In the genomic region with DNA sequence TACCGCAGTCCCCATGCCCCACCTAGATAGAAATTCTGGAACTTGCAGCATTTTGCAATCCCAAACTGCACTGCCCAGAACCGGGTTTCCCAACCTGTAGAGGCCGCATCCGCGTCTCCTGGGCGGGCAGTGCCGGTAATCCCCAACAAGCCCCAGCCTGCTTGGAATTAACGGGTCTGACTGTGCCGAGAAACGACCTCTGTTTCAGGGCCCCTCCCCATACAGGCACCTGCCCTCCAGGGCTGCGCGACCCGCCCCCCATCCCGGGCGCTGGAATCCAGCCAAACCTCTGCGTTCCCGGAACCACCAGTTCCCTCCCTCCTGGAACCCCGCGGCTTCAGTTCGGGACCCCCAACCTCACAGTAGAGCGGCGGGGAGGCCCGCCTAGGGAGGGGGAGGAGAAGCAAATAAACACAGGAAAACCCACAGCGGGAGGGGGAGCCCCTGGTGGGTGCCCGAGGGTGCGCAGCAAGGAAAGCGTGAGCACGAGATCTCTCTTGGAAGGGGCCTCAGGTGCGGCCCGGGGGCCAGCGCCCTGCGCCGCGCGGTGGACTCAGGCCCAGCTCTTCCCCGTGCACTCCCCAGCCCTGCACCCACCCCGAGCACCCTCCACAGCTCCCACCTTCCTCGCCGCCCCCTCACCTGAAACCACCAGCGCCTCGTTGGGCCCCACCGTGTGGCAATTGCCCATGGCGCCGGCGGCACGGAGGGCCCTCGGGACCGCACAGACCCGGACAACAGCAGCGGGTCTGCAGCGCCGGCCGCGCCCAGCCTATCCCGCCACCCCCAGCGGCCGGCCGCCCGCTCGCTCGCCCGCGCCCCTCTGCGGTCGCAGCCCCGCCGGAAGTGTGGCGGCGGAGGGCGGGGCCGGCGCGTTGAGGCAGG, we compare ENCODE assay signal across 1 cellular context.
TF ChIP-seq lines count a peak whose summit lies in the region.

A gene with protein sequence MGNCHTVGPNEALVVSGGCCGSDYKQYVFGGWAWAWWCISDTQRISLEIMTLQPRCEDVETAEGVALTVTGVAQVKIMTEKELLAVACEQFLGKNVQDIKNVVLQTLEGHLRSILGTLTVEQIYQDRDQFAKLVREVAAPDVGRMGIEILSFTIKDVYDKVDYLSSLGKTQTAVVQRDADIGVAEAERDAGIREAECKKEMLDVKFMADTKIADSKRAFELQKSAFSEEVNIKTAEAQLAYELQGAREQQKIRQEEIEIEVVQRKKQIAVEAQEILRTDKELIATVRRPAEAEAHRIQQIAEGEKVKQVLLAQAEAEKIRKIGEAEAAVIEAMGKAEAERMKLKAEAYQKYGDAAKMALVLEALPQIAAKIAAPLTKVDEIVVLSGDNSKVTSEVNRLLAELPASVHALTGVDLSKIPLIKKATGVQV (minus strand): TSS at position 850 of the 885 bp plus-strand sequence. CDS start 159 bp downstream, at position 691.

TF ChIP-seq in K562, 482 proteins besides CTCF, POLR2A, EP300 and RAD21 (continued from another document and continues in another):
- TF ChIP-seq CEBPZ (IDR thresholded peaks at IDR 0.05; ENCODE audit: borderline replicate concordance, low read depth, low read length) = no peak
- TF ChIP-seq ZFP36 (IDR thresholded peaks at IDR 0.05; ENCODE audit: low read depth, low read length, partially characterized antibody) = no peak
- TF ChIP-seq ZBTB5 (IDR thresholded peaks at IDR 0.05) = no peak
- no peak for TF ChIP-seq MIER1 (IDR thresholded peaks at IDR 0.05; ENCODE audit: low read depth)
- TF ChIP-seq ZFP1 (CRISPR knock-in tag; IDR thresholded peaks at IDR 0.05) = no peak
- TF ChIP-seq SREBF2 (CRISPR knock-in tag; IDR thresholded peaks at IDR 0.05) = peak; percentile 92; the same call in 1 of the 2 replicates
- peak; percentile 15; the same call in 1 of the 2 replicates for TF ChIP-seq DPF2 (IDR thresholded peaks at IDR 0.05)
- no peak for TF ChIP-seq AFF4 (CRISPR knock-in tag; IDR thresholded peaks at IDR 0.05)
- TF ChIP-seq E2F3 (CRISPR knock-in tag; IDR thresholded peaks at IDR 0.05) = no peak
- TF ChIP-seq ZSCAN32 (CRISPR knock-in tag; IDR thresholded peaks at IDR 0.05) = no peak
- TF ChIP-seq TBP (optimal IDR thresholded peaks at IDR 0.05; ENCODE audit: low read depth, low read length) = no peak
- no peak for TF ChIP-seq TCF7 (IDR thresholded peaks at IDR 0.05; ENCODE audit: borderline replicate concordance)
- TF ChIP-seq ZKSCAN8 (CRISPR knock-in tag; IDR thresholded peaks at IDR 0.05) = no peak
- no peak for TF ChIP-seq NFATC3 (IDR thresholded peaks at IDR 0.05)
- TF ChIP-seq ARID2 (IDR thresholded peaks at IDR 0.05) = peak; percentile 24; the same call in 1 of the 2 replicates
- no peak for TF ChIP-seq EWSR1 (IDR thresholded peaks at IDR 0.05; ENCODE audit: borderline replicate concordance, low read depth, partially characterized antibody)
- TF ChIP-seq MTA2 (IDR thresholded peaks at IDR 0.05; ENCODE audit: low read depth) = no peak
- no peak for TF ChIP-seq ZNF586 (CRISPR knock-in tag; conservative IDR thresholded peaks at IDR 0.05)
- TF ChIP-seq HMG20A (CRISPR knock-in tag; conservative IDR thresholded peaks at IDR 0.05) = no peak
- TF ChIP-seq MYC (IDR thresholded peaks at IDR 0.05; ENCODE audit: low read depth, low read length) = peak; percentile 45
- TF ChIP-seq MYC (CRISPR knock-in tag; IDR thresholded peaks at IDR 0.05; ENCODE audit: borderline replicate concordance, low read depth) = peak; percentile 92
- TF ChIP-seq ZBTB11 (CRISPR knock-in tag; IDR thresholded peaks at IDR 0.05) = 0 out of 6 replicates have a peak, but pooled peaks of 1 of the 3 experiments have one; percentile 56
- TF ChIP-seq ZNF41 (CRISPR knock-in tag; conservative IDR thresholded peaks at IDR 0.05) = no peak; the same call in 1 of the 2 replicates
- 0 out of 2 replicates have a peak, but pooled peaks have one; percentile 7 for TF ChIP-seq JUND (IDR thresholded peaks at IDR 0.05; ENCODE audit: borderline replicate concordance, low read depth, low read length)
- TF ChIP-seq JUND (tag; IDR thresholded peaks at IDR 0.05; ENCODE audit: borderline replicate concordance, low read depth, low read length) = no peak; the same call in 2 of the 3 replicates
- TF ChIP-seq, protein P1, sequence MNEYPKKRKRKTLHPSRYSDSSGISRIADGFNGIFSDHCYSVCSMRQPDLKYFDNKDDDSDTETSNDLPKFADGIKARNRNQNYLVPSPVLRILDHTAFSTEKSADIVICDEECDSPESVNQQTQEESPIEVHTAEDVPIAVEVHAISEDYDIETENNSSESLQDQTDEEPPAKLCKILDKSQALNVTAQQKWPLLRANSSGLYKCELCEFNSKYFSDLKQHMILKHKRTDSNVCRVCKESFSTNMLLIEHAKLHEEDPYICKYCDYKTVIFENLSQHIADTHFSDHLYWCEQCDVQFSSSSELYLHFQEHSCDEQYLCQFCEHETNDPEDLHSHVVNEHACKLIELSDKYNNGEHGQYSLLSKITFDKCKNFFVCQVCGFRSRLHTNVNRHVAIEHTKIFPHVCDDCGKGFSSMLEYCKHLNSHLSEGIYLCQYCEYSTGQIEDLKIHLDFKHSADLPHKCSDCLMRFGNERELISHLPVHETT (CRISPR knock-in tag; conservative IDR thresholded peaks at IDR 0.05 in 1 of 2, IDR thresholded peaks at IDR 0.05 in 1 of 2) = 0 out of 4 replicates have a peak, but pooled peaks of 1 of the 2 experiments have one; percentile 24
- TF ChIP-seq NR1H2 (CRISPR knock-in tag; IDR thresholded peaks at IDR 0.05) = 0 out of 2 replicates have a peak, but pooled peaks have one; percentile 60
- TF ChIP-seq, protein P2, sequence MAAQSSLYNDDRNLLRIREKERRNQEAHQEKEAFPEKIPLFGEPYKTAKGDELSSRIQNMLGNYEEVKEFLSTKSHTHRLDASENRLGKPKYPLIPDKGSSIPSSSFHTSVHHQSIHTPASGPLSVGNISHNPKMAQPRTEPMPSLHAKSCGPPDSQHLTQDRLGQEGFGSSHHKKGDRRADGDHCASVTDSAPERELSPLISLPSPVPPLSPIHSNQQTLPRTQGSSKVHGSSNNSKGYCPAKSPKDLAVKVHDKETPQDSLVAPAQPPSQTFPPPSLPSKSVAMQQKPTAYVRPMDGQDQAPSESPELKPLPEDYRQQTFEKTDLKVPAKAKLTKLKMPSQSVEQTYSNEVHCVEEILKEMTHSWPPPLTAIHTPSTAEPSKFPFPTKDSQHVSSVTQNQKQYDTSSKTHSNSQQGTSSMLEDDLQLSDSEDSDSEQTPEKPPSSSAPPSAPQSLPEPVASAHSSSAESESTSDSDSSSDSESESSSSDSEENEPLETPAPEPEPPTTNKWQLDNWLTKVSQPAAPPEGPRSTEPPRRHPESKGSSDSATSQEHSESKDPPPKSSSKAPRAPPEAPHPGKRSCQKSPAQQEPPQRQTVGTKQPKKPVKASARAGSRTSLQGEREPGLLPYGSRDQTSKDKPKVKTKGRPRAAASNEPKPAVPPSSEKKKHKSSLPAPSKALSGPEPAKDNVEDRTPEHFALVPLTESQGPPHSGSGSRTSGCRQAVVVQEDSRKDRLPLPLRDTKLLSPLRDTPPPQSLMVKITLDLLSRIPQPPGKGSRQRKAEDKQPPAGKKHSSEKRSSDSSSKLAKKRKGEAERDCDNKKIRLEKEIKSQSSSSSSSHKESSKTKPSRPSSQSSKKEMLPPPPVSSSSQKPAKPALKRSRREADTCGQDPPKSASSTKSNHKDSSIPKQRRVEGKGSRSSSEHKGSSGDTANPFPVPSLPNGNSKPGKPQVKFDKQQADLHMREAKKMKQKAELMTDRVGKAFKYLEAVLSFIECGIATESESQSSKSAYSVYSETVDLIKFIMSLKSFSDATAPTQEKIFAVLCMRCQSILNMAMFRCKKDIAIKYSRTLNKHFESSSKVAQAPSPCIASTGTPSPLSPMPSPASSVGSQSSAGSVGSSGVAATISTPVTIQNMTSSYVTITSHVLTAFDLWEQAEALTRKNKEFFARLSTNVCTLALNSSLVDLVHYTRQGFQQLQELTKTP (IDR thresholded peaks at IDR 0.05; ENCODE audit: low read depth in 1 of 2, partially characterized antibody in 2 of 2) = no peak
- TF ChIP-seq ZNF436 (CRISPR knock-in tag; IDR thresholded peaks at IDR 0.05) = peak; percentile 68; the same call in 1 of the 2 replicates
- peak; percentile 62; the same call in 1 of the 2 replicates for TF ChIP-seq CEBPG (CRISPR knock-in tag; IDR thresholded peaks at IDR 0.05)
- TF ChIP-seq CEBPG (tag; conservative IDR thresholded peaks at IDR 0.05 in 1 of 2, IDR thresholded peaks at IDR 0.05 in 1 of 2) = peak; percentile 44 to 83; a peak in 3 of 4 replicates
- TF ChIP-seq ZNF133 (CRISPR knock-in tag; IDR thresholded peaks at IDR 0.05) = 0 out of 2 replicates have a peak, but pooled peaks have one; percentile 35
- peak; percentile 17; the same call in 1 of the 2 replicates for TF ChIP-seq RNF2 (IDR thresholded peaks at IDR 0.05)
